Comparison of ENCODE assay signal across 1 cellular context in the genomic region with DNA sequence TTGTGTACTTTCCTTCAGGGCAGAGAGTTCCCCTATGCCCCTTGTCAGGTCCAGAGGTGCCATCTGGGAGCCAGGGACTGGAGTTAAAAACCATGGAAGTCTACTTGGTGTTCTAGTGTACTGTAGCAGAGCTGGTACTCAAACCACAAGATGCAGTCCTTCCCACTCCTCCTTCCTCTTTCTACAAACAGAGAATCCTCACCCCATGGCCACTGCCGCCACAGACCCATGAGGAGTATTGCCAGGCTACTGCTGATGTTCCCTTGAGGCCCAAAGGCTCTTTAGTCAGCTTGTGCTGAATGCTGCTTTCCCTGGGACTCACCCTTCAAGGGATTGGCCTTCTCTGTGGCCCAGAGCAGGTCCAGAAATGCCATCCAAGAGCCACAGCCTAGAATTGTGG.
TF ChIP-seq lines count a peak whose summit lies in the region.

No MANE protein-coding gene starts in this region.

TF ChIP-seq in IMR-90, 13 proteins besides CTCF, POLR2A, EP300 and RAD21:
- no peak for TF ChIP-seq SMC3 (IDR thresholded peaks at IDR 0.05; ENCODE audit: low read depth, low read length)
- no peak for TF ChIP-seq ELK1 (IDR thresholded peaks at IDR 0.05; ENCODE audit: borderline replicate concordance, low read depth, low read length)
- no peak for TF ChIP-seq FOS (IDR thresholded peaks at IDR 0.05; ENCODE audit: low read depth, low read length)
- no peak for TF ChIP-seq RFX5 (IDR thresholded peaks at IDR 0.05; ENCODE audit: low read depth, low read length)
- TF ChIP-seq MAZ (IDR thresholded peaks at IDR 0.05; ENCODE audit: borderline replicate concordance, low read depth, low read length) = no peak
- TF ChIP-seq RCOR1 (IDR thresholded peaks at IDR 0.05; ENCODE audit: insufficient replicate concordance, low read length) = no peak
- TF ChIP-seq CHD1 (IDR thresholded peaks at IDR 0.05; ENCODE audit: low read depth, low read length) = no peak
- TF ChIP-seq CEBPB (IDR thresholded peaks at IDR 0.05; ENCODE audit: low read depth, low read length) = no peak
- no peak for TF ChIP-seq NFE2L2 (IDR thresholded peaks at IDR 0.05; ENCODE audit: low read depth, low read length)
- no peak for TF ChIP-seq MAFK (IDR thresholded peaks at IDR 0.05; ENCODE audit: low read depth, low read length)
- TF ChIP-seq MXI1 (IDR thresholded peaks at IDR 0.05; ENCODE audit: borderline replicate concordance, low read depth, low read length) = no peak
- TF ChIP-seq, protein P1, sequence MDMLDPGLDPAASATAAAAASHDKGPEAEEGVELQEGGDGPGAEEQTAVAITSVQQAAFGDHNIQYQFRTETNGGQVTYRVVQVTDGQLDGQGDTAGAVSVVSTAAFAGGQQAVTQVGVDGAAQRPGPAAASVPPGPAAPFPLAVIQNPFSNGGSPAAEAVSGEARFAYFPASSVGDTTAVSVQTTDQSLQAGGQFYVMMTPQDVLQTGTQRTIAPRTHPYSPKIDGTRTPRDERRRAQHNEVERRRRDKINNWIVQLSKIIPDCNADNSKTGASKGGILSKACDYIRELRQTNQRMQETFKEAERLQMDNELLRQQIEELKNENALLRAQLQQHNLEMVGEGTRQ (IDR thresholded peaks at IDR 0.05; ENCODE audit: low read depth, low read length) = no peak
- no peak for TF ChIP-seq BHLHE40 (IDR thresholded peaks at IDR 0.05; ENCODE audit: low read depth, low read length)
